In the genomic region with DNA sequence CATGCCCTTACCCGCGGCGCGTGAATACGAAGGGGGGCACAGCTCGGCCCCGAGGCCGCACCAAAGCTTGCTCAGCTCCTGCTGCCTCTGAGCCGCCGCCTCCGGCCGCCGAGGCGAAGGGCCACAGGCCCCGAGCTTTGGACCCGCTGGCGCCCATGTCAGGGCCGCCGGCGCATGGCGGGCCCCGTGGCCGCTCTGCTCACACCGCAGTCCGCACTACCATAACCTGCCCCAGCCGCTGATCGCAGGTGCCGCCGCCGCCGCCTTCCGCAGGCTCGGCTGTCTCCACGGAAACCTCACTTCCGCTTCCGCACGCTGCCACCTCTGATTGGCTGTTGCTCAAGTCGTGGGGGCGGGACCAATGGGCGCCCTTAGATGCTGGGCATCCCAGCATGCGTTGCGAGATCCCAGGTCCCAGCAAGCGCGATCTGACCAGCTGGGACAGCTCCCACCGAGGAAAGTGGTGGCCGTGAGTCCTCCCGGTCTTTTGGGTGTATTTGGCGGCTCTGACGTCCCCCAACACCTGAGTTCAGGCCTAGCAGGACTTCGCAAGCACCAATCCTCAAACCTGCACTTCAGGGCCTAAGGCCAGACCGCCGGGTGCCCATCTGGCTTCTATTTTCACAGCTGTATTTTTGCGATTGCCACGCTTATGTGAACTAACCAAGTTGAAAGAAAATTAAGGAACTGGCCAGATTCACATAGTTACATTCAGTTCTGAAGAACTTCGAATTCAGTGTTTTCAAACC, we compare ENCODE assay signal across 8 cellular contexts. TPM values are rescaled to one million over a fixed set of nuclear protein-coding genes. Genes with fewer than 3 reads are reported as not detected.
DNase-seq lines count a peak whose midpoint lies in the region; ATAC-seq and TF ChIP-seq lines count a peak whose summit lies in the region.

A gene with protein sequence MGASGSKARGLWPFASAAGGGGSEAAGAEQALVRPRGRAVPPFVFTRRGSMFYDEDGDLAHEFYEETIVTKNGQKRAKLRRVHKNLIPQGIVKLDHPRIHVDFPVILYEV (minus strand): TSS at position 281 of the 749 bp plus-strand sequence. CDS start 124 bp downstream, at position 157.

- H3K9me3 Mint-ChIP-seq in IgD-negative memory B cell = no peaks in the 10 kb centered on the region

- H3K27ac ChIP-seq in PC-9 (no peak within 1 kb of the TSS), muscle layer of colon (ENCODE audit: low read depth, low read length) (peak within 1 kb of the TSS; percentile 83)

- peak; percentile 74 for DNase-seq in DMS 273 treated with DMSO at 0.1 percent for 48 hours (lab: John Stamatoyannopoulos, UW)
- peak; percentile 93 to 94 for DNase-seq in PC-9
- peak; percentile 92 for DNase-seq in activated T-cell treated with anti-CD3 and anti-CD28 coated beads, Interleukin-2, amount 50 U/mL, for 1 hour
- DNase-seq in erythroblast (lab: John Stamatoyannopoulos, UW) = peak; percentile 97 to 99
- DNase-seq in stimulated activated CD8-positive, alpha-beta memory T cell treated with anti-CD3 and anti-CD28 coated beads, Interleukin-7, amount 100 ng/mL, for 24 hours (ENCODE audit: low read depth) = peak; percentile 92

- BruUV-seq in PC-9 (replicated peaks; lab: Mats Ljungman, UMichigan) = TSS peak; percentile 92

- POLR2A ChIA-PET in PC-9 (lab: Charles Lee; ENCODE audit: unreplicated experiment) = interaction anchor here (0.6 to 1.0 kb wide), 2 partner anchors 18 to 29 kb away, joined by 4 to 6 read pairs; a partner anchor contains a TSS

- intact Hi-C loops in PC-9 (cut with micrococcal nuclease; ENCODE audit: unreplicated experiment) = no loop called here

- no peaks in the 10 kb centered on the region for H3K36me3 Mint-ChIP-seq in IgD-negative memory B cell

- peak within 1 kb of the TSS; percentile 94 to 98 (median 96) for H3K27ac Mint-ChIP-seq in IgD-negative memory B cell

- H3K27me3 ChIP-seq in PC-9 (ENCODE audit: insufficient read depth, low read depth) (no peaks in the 10 kb centered on the region), muscle layer of colon (ENCODE audit: control insufficient read depth in 1 of 2, insufficient read depth in 2 of 2, low read length in 2 of 2) (no peaks in the 10 kb centered on the region)

- H3K27me3 Mint-ChIP-seq in IgD-negative memory B cell = no peaks in the 10 kb centered on the region

- no peaks in the 10 kb centered on the region for H3K9me2 ChIP-seq in PC-9 (ENCODE audit: insufficient read depth)

- TF ChIP-seq CTCF in PC-9 (conservative IDR thresholded peaks at IDR 0.05) = no peak

- H3K4me1 ChIP-seq in PC-9 (replicated peaks; ENCODE audit: insufficient read depth) (peaks cover 3% of the 10 kb centered on the region; the same call in 1 of the 2 replicates), muscle layer of colon (ENCODE audit: insufficient read depth, low read length) (peaks cover 25% of the 10 kb centered on the region)

- H3K4me2 ChIP-seq in PC-9 = peak within 1 kb of the TSS; percentile 94

- CTCF ChIA-PET in PC-9 (lab: Charles Lee) = interaction anchor here (0.6 to 1.0 kb wide), 5 partner anchors 11 to 422 kb away, joined by 3 to 6 read pairs (median 3); a partner anchor contains a TSS

- peak; percentile 86 for TF ChIP-seq POLR2A in erythroblast (IDR thresholded peaks at IDR 0.05; ENCODE audit: low read length)

- peaks cover 6 to 19% (median 17%) of the 10 kb centered on the region in 3 donors for H3K4me1 Mint-ChIP-seq in IgD-negative memory B cell

- peaks cover 20% of the 10 kb centered on the region for H3K79me2 ChIP-seq in PC-9 (ENCODE audit: low read depth)

- H3K4me3 ChIP-seq in PC-9 (peak within 1 kb of the TSS; percentile 90), muscle layer of colon (ENCODE audit: low read depth in 1 of 2, low read length in 2 of 2) (peak within 1 kb of the TSS; percentile 86 to 91)

- peak; percentile 94 for ATAC-seq in GM21529 (IDR thresholded peaks at IDR 0.05; ENCODE audit: unreplicated experiment)

- H4K20me1 ChIP-seq in PC-9 (ENCODE audit: insufficient read depth) = no peaks in the 10 kb centered on the region; the same call in 1 of the 2 replicates

- peak within 1 kb of the TSS; percentile 90 to 96 (median 92) for H3K4me3 Mint-ChIP-seq in IgD-negative memory B cell

- H3F3A ChIP-seq in PC-9 (ENCODE audit: insufficient read depth, low read depth) = peaks cover 21% of the 10 kb centered on the region

- H3K9me3 ChIP-seq in PC-9 (ENCODE audit: insufficient read depth, low read depth) (no peaks in the 10 kb centered on the region), muscle layer of colon (ENCODE audit: low read length) (no peaks in the 10 kb centered on the region)

- peak within 1 kb of the TSS; percentile 78 for H3K9ac ChIP-seq in muscle layer of colon (ENCODE audit: low read length)

- H2AFZ ChIP-seq in PC-9 = peak within 1 kb of the TSS; percentile 86

- H3K36me3 ChIP-seq in PC-9 (ENCODE audit: low read depth) (no peaks in the 10 kb centered on the region), muscle layer of colon (ENCODE audit: insufficient read depth, low read length) (peaks cover 44% of the 10 kb centered on the region)

RNA-seq across cellular contexts. Expression of the gene that starts here (rescaled TPM):
- polyA plus RNA-seq in IgD-negative memory B cell = 51.4 TPM
- total RNA-seq in PC-9 (2021) = 24.7 and 28.5 TPM in 2 replicates
